In the genomic region with DNA sequence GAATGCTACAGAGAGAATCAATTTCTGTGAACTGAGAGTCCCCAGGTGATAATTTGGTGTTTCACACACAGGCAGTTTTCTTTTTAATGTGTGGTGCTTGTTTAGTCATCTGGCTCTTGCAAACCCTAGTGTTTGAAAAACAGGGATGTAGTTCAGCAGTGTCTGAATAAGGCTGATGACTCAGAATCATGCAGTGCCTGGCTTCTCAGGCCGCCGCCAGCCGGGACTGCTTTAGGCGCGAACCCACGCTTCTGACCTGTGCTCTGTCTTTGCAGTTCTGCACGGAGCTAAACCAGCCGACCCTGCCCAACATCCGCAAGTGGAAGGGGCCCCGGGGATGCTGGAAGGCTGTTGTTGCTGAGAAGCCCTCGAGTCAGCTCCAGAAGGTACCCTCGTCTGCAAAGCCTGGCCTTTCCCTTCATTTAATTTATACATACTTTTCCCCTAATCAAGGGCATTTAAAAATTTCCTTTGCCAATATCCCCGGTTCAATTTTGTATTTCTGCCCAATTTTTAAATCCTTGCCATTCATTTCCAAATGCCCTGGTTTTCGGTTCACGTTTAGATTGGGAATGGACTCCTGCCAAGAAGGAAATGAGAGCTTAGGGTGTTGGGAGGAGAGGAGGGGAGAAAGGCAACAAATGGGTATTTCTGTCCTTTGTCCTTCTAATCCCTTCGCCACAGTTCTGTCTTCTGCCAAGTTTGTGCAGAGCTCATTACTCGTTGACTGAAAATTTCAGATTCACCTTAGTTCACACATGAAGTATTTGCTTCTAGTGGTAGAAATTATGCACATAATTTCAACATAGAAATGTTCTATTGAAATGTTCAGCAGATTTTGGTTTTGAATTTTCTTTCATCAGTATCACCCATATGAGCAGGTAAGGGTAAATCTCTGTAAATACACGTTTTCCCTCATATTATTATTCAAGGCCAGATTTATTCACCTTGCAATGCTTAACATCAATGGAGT, we compare ENCODE assay signal across 9 cellular contexts.
DNase-seq lines count a peak whose midpoint lies in the region; ATAC-seq and TF ChIP-seq lines count a peak whose summit lies in the region.
"Had no signal": no experiment of that assay in that cellular context is flagged by ENCODE, and none has a peak within 500 bp of the region (broad histone marks: within the 10 kb centered on the region; RNA-seq: fewer than 3 reads in every experiment).

No MANE protein-coding gene starts in this region.

- ATAC-seq in activated T-cell treated with anti-CD3 and anti-CD28 coated beads, Interleukin-2, amount 50 U/mL, for 4 hours = peak; percentile 21 to 69

- H3K79me2 ChIP-seq in neural progenitor cell (ENCODE audit: low read depth) = no peaks in the 10 kb centered on the region

- peaks cover 21% of the 10 kb centered on the region for H3F3A ChIP-seq in neural progenitor cell (ENCODE audit: low read depth)

- no peak overlapping the region for H2AFZ ChIP-seq in neural progenitor cell (replicated peaks)

- H3K36me3 ChIP-seq in HUES6 (ENCODE audit: control insufficient read depth, insufficient read depth, low read length) = no peaks in the 10 kb centered on the region
- H3K36me3 ChIP-seq in neural progenitor cell = no peaks in the 10 kb centered on the region

- H3K9me3 ChIP-seq in HUES6 (ENCODE audit: control insufficient read depth, insufficient read depth, low read depth, low read length) (no peaks in the 10 kb centered on the region), neural progenitor cell (ENCODE audit: low read depth) (no peaks in the 10 kb centered on the region)

- peak overlapping the region; percentile 1; the same call in 1 of the 2 replicates for H3K4me3 ChIP-seq in HUES6 (ENCODE audit: low read depth, low read length)
- H3K4me3 ChIP-seq in foreskin fibroblast (ENCODE audit: low read depth in 1 of 2, low read length in 2 of 2) = peak overlapping the region in 1 of 2 donors; percentile 11
- peak overlapping the region; percentile 30 for H3K4me3 ChIP-seq in neural progenitor cell

- TF ChIP-seq CTCF in foreskin fibroblast (IDR thresholded peaks at IDR 0.05; ENCODE audit: low read depth, low read length) = no peak
- TF ChIP-seq CTCF in neural progenitor cell (IDR thresholded peaks at IDR 0.05) = no peak

- DNase-seq in activated T-cell treated with anti-CD3 and anti-CD28 coated beads, Interleukin-2, amount 50 U/mL, for 4 hours = no peak
- DNase-seq in activated T-cell treated with anti-CD3 and anti-CD28 coated beads, Interleukin-2, amount 50 U/mL, for 24 hours = no peak
- DNase-seq in SW480 (ENCODE audit: low spot score) (peak; percentile 92), foreskin fibroblast (peak; percentile 67 to 86), neural progenitor cell (ENCODE audit: low spot score) (peak; percentile 62), NCI-H146 (lab: John Stamatoyannopoulos, UW) (no peak)
- no peak for DNase-seq in stimulated activated CD4-positive, alpha-beta T cell treated with anti-CD3 and anti-CD28 coated beads, Interleukin-4, amount 100 ng/mL, for 4 hours
- DNase-seq: DND-41 had no signal

- no peaks in the 10 kb centered on the region for H4K20me1 ChIP-seq in neural progenitor cell (ENCODE audit: low read depth)

- peaks cover 48% of the 10 kb centered on the region for H3K4me1 Mint-ChIP-seq in activated T-cell treated with anti-CD3 and anti-CD28 coated beads, Interleukin-2, amount 50 U/mL, for 4 hours (ENCODE audit: low read depth)
- peaks cover 60% of the 10 kb centered on the region for H3K4me1 Mint-ChIP-seq in activated T-cell treated with anti-CD3 and anti-CD28 coated beads, Interleukin-2, amount 50 U/mL, for 24 hours (ENCODE audit: low read depth)
- peaks cover 64% of the 10 kb centered on the region for H3K4me1 Mint-ChIP-seq in neural progenitor cell

- H3K27ac ChIP-seq in HUES6 (ENCODE audit: low read depth, low read length) (peak overlapping the region; percentile 57), neural progenitor cell (no peak overlapping the region)

- H3K4me3 Mint-ChIP-seq in activated T-cell treated with anti-CD3 and anti-CD28 coated beads, Interleukin-2, amount 50 U/mL, for 4 hours = no peak overlapping the region
- H3K4me3 Mint-ChIP-seq in activated T-cell treated with anti-CD3 and anti-CD28 coated beads, Interleukin-2, amount 50 U/mL, for 24 hours = no peak overlapping the region
- peak overlapping the region; percentile 50 for H3K4me3 Mint-ChIP-seq in neural progenitor cell

- H3K27ac Mint-ChIP-seq in activated T-cell treated with anti-CD3 and anti-CD28 coated beads, Interleukin-2, amount 50 U/mL, for 24 hours = no peak overlapping the region
- peak overlapping the region; percentile 64 for H3K27ac Mint-ChIP-seq in neural progenitor cell

- H3K4me2 ChIP-seq in neural progenitor cell = peak overlapping the region; percentile 52

- H3K9me3 Mint-ChIP-seq in activated T-cell treated with anti-CD3 and anti-CD28 coated beads, Interleukin-2, amount 50 U/mL, for 4 hours = no peaks in the 10 kb centered on the region
- H3K9me3 Mint-ChIP-seq in activated T-cell treated with anti-CD3 and anti-CD28 coated beads, Interleukin-2, amount 50 U/mL, for 24 hours = no peaks in the 10 kb centered on the region
- no peaks in the 10 kb centered on the region for H3K9me3 Mint-ChIP-seq in neural progenitor cell

- no peaks in the 10 kb centered on the region for H3K36me3 Mint-ChIP-seq in activated T-cell treated with anti-CD3 and anti-CD28 coated beads, Interleukin-2, amount 50 U/mL, for 4 hours (ENCODE audit: insufficient read depth)
- H3K36me3 Mint-ChIP-seq in activated T-cell treated with anti-CD3 and anti-CD28 coated beads, Interleukin-2, amount 50 U/mL, for 24 hours (ENCODE audit: low read depth) = no peaks in the 10 kb centered on the region
- no peaks in the 10 kb centered on the region for H3K36me3 Mint-ChIP-seq in neural progenitor cell

- H3K4me1 ChIP-seq in HUES6 (ENCODE audit: control insufficient read depth, insufficient read depth, low read length) = peaks cover 87% of the 10 kb centered on the region
- H3K4me1 ChIP-seq in neural progenitor cell = peaks cover 49% of the 10 kb centered on the region

- H3K9ac ChIP-seq in HUES6 (ENCODE audit: low read length) = peak overlapping the region; percentile 24
- H3K9ac ChIP-seq in neural progenitor cell = no peak overlapping the region

- no peaks in the 10 kb centered on the region for H3K27me3 ChIP-seq in HUES6 (ENCODE audit: control insufficient read depth, insufficient read depth, low read length)
- no peaks in the 10 kb centered on the region for H3K27me3 ChIP-seq in neural progenitor cell

- peaks cover 2% of the 10 kb centered on the region for H3K27me3 Mint-ChIP-seq in activated T-cell treated with anti-CD3 and anti-CD28 coated beads, Interleukin-2, amount 50 U/mL, for 4 hours (ENCODE audit: low read depth)
- no peaks in the 10 kb centered on the region for H3K27me3 Mint-ChIP-seq in activated T-cell treated with anti-CD3 and anti-CD28 coated beads, Interleukin-2, amount 50 U/mL, for 24 hours
- no peaks in the 10 kb centered on the region for H3K27me3 Mint-ChIP-seq in neural progenitor cell (ENCODE audit: insufficient read depth, low read depth)

Comparison
In these comparisons a context has a peak if more than half of its experiments do, and no peak if none do; other contexts are left out.
1. DNase-seq: peak in SW480 (single experiment), foreskin fibroblast (2 of 2) and neural progenitor cell (single experiment); none in activated T-cell treated with anti-CD3 and anti-CD28 coated beads, Interleukin-2, amount 50 U/mL, for 4 hours (single experiment), activated T-cell treated with anti-CD3 and anti-CD28 coated beads, Interleukin-2, amount 50 U/mL, for 24 hours (single experiment), stimulated activated CD4-positive, alpha-beta T cell treated with anti-CD3 and anti-CD28 coated beads, Interleukin-4, amount 100 ng/mL, for 4 hours (0 of 2) and NCI-H146 (single experiment).